In genomic region chr1:213127074-213127473, GRCh38 we compare ENCODE assay signal across 18 cellular contexts.
"Had no signal": no experiment of that assay in that cellular context is flagged by ENCODE, and none has a peak within 500 bp of the region (broad histone marks: within the 10 kb centered on the region; RNA-seq: fewer than 3 reads in every experiment).

No MANE protein-coding gene starts in this region.

- ATAC-seq: activated CD4-positive, alpha-beta T cell treated with anti-CD3 and anti-CD28 coated beads for 36 hours; activated T-helper 17 cell treated with anti-CD3 and anti-CD28 coated beads, Interleukin-2, amount 50 U/mL, for 72 hours; left colon; stimulated activated naive CD8-positive, alpha-beta T cell treated with anti-CD3 and anti-CD28 coated beads, Interleukin-15, Interleukin-2, amounts not matched to agents 100 U/mL and 50 U/mL, for 24 hours; WTC11 had no signal

- H3K27me3 ChIP-seq: dorsolateral prefrontal cortex, tibial nerve had no signal

- H3K9me3 ChIP-seq: tibial nerve had no signal

- H3K27ac ChIP-seq: tibial nerve had no signal

- H3K4me1 ChIP-seq: tibial nerve had no signal

- DNase-seq: activated CD4-positive, alpha-beta memory T cell treated with anti-CD3 and anti-CD28 coated beads for 36 hours; activated CD4-positive, alpha-beta T cell treated with anti-CD3 and anti-CD28 coated beads for 36 hours; activated naive CD4-positive, alpha-beta T cell; activated naive CD8-positive, alpha-beta T cell treated with anti-CD3 and anti-CD28 coated beads for 36 hours; activated T-cell treated with anti-CD3 and anti-CD28 coated beads, Interleukin-2, amount 50 U/mL, for 1 hour; amygdala; central memory CD4-positive, alpha-beta T cell; dorsolateral prefrontal cortex; left colon; midbrain; stimulated activated CD4-positive, alpha-beta T cell treated with anti-CD3 and anti-CD28 coated beads, Interleukin-2, amount 100 ng/mL, for 24 hours; stimulated activated naive CD8-positive, alpha-beta T cell treated with anti-CD3 and anti-CD28 coated beads, Interleukin-15, Interleukin-2, amounts not matched to agents 100 U/mL and 50 U/mL, for 24 hours; substantia nigra; SW 1271; T-helper 2 cell had no signal

- H3K4me3 ChIP-seq: dorsolateral prefrontal cortex, tibial nerve had no signal

- H3K36me3 ChIP-seq: tibial nerve had no signal
